In the genomic region with DNA sequence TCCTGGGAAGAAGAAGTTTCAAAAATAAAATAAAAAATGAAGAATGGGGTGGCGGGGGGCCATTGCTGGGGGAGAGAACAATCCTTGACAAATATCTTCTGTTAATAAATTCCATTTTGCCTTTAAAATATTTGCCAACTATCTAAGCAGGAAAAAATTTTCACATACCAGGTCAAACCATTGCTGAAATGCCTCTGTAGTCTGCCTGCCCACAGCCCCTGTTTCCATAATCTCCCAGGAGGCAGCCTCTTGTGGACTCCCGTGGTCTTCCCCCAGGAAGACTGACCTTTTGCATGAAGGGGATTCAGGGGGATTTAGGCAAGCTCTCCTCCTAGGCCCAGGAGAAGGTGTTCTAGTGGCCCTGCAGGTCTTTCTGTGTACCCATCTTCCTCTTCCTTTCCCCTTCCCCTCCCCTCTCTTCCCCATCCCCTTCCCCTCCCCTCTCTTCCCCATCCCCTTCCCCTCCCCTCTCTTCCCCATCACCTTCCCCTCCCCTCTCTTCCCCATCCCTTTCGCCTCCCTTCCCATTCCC, we compare ENCODE assay signal across 20 cellular contexts.
"Had no signal": no experiment of that assay in that cellular context is flagged by ENCODE, and none has a peak within 500 bp of the region (broad histone marks: within the 10 kb centered on the region; RNA-seq: fewer than 3 reads in every experiment).

No MANE protein-coding gene starts in this region.

- H3K27me3 ChIP-seq: body of pancreas, colonic mucosa, heart right ventricle, pancreas, spleen had no signal

- H3K36me3 ChIP-seq: colonic mucosa, heart right ventricle, pancreas, spleen had no signal

- H3K4me1 ChIP-seq: colonic mucosa had no signal

- H3K36me3 Mint-ChIP-seq: activated naive CD4-positive, alpha-beta T cell treated with anti-CD3 and anti-CD28 coated beads, Interleukin-2, amount 10 ng/mL, durations not matched to agents 7 days and 5 days; memory B cell; natural killer cell; stimulated activated memory B cell treated with anti-CD40 and anti-IgM and Interleukin-4, amounts not matched to agents 10 μg/mL and 1 μg/mL and 100 μg/mL, for 72 hours had no signal

- FAIRE-seq: frontal cortex, pancreas had no signal

- H3K9me3 Mint-ChIP-seq: activated CD4-positive, alpha-beta T cell treated with anti-CD3 and anti-CD28 coated beads, Interleukin-2, amount 10 ng/mL, durations not matched to agents 24 days and 14 days; activated naive CD4-positive, alpha-beta T cell treated with anti-CD3 and anti-CD28 coated beads, Interleukin-2, amount 10 ng/mL, durations not matched to agents 7 days and 5 days; activated naive CD8-positive, alpha-beta T cell treated with anti-CD3 and anti-CD28 coated beads, Interleukin-2, amount 50 U/mL, for 24 hours; activated T-cell treated with anti-CD3 and anti-CD28 coated beads, Interleukin-2, amount 50 U/mL, for 24 hours; activated T-helper 2 cell treated with anti-CD3 and anti-CD28 coated beads, Interferon-gamma antibody, Interleukin-2, Interleukin-4, amounts not matched to agents 10 μg/mL and 5 μg/mL and 100 μg/mL, durations not matched to agents 14 hours and 24 hours and 36 hours; memory B cell; natural killer cell had no signal

- H3K27ac ChIP-seq: body of pancreas, colonic mucosa, pancreas had no signal

- H3K9me3 ChIP-seq: body of pancreas, colonic mucosa, heart right ventricle, pancreas, spleen had no signal

- H3K4me3 Mint-ChIP-seq: activated CD4-positive, alpha-beta T cell treated with anti-CD3 and anti-CD28 coated beads, Interleukin-2, amount 10 ng/mL, durations not matched to agents 24 days and 14 days; activated CD8-positive, alpha-beta T cell treated with anti-CD3 and anti-CD28 coated beads, Interleukin-2, amount 10 ng/mL, durations not matched to agents 7 days and 5 days; activated naive CD4-positive, alpha-beta T cell treated with anti-CD3 and anti-CD28 coated beads, Interleukin-2, amount 10 ng/mL, durations not matched to agents 7 days and 5 days; activated naive CD8-positive, alpha-beta T cell treated with anti-CD3 and anti-CD28 coated beads, Interleukin-2, amount 50 U/mL, for 24 hours; activated T-cell treated with anti-CD3 and anti-CD28 coated beads, Interleukin-2, amount 50 U/mL, for 24 hours; memory B cell; natural killer cell; stimulated activated memory B cell treated with anti-CD40 and anti-IgM and Interleukin-4, amounts not matched to agents 10 μg/mL and 1 μg/mL and 100 μg/mL, for 72 hours had no signal

- H3K27ac Mint-ChIP-seq: activated CD4-positive, alpha-beta T cell treated with anti-CD3 and anti-CD28 coated beads, Interleukin-2, amount 10 ng/mL, durations not matched to agents 24 days and 14 days; activated CD8-positive, alpha-beta T cell treated with anti-CD3 and anti-CD28 coated beads, Interleukin-2, amount 10 ng/mL, durations not matched to agents 7 days and 5 days; activated naive CD4-positive, alpha-beta T cell treated with anti-CD3 and anti-CD28 coated beads, Interleukin-2, amount 10 ng/mL, durations not matched to agents 7 days and 5 days; activated naive CD8-positive, alpha-beta T cell treated with anti-CD3 and anti-CD28 coated beads, Interleukin-2, amount 50 U/mL, for 24 hours; activated T-cell treated with anti-CD3 and anti-CD28 coated beads, Interleukin-2, amount 50 U/mL, for 24 hours; activated T-helper 2 cell treated with anti-CD3 and anti-CD28 coated beads, Interferon-gamma antibody, Interleukin-2, Interleukin-4, amounts not matched to agents 10 μg/mL and 5 μg/mL and 100 μg/mL, durations not matched to agents 14 hours and 24 hours and 36 hours; memory B cell; stimulated activated memory B cell treated with anti-CD40 and anti-IgM and Interleukin-4, amounts not matched to agents 10 μg/mL and 1 μg/mL and 100 μg/mL, for 72 hours had no signal

- DNase-seq: activated CD4-positive, alpha-beta T cell treated with anti-CD3 and anti-CD28 coated beads, Interleukin-2, amount 10 ng/mL, durations not matched to agents 24 days and 14 days; activated CD8-positive, alpha-beta T cell treated with anti-CD3 and anti-CD28 coated beads, Interleukin-2, amount 10 ng/mL, durations not matched to agents 7 days and 5 days; activated naive CD4-positive, alpha-beta T cell treated with anti-CD3 and anti-CD28 coated beads, Interleukin-2, amount 10 ng/mL, durations not matched to agents 7 days and 5 days; activated naive CD8-positive, alpha-beta T cell treated with anti-CD3 and anti-CD28 coated beads, Interleukin-2, amount 50 U/mL, for 24 hours; activated T-cell treated with anti-CD3 and anti-CD28 coated beads, Interleukin-2, amount 50 U/mL, for 24 hours; body of pancreas; colonic mucosa; erythroblast; heart right ventricle; kidney glomerular epithelial cell; left ventricle myocardium superior; natural killer cell; pancreas; spleen; stimulated activated CD4-positive, alpha-beta T cell treated with anti-CD3 and anti-CD28 coated beads, Interleukin-4, amount 100 ng/mL, for 4 hours; T1000 had no signal

- ATAC-seq: activated CD8-positive, alpha-beta T cell treated with anti-CD3 and anti-CD28 coated beads, Interleukin-2, amount 10 ng/mL, durations not matched to agents 7 days and 5 days; activated naive CD8-positive, alpha-beta T cell treated with anti-CD3 and anti-CD28 coated beads, Interleukin-2, amount 50 U/mL, for 24 hours; body of pancreas; heart right ventricle; left ventricle myocardium superior; natural killer cell; pancreas; stimulated activated memory B cell treated with anti-CD40 and anti-IgM and Interleukin-4, amounts not matched to agents 10 μg/mL and 1 μg/mL and 100 μg/mL, for 72 hours had no signal

- H3K4me3 ChIP-seq: body of pancreas, colonic mucosa, heart right ventricle, pancreas, spleen had no signal

- H3K4me1 Mint-ChIP-seq: activated CD4-positive, alpha-beta T cell treated with anti-CD3 and anti-CD28 coated beads, Interleukin-2, amount 10 ng/mL, durations not matched to agents 24 days and 14 days; activated naive CD4-positive, alpha-beta T cell treated with anti-CD3 and anti-CD28 coated beads, Interleukin-2, amount 10 ng/mL, durations not matched to agents 7 days and 5 days; memory B cell; stimulated activated memory B cell treated with anti-CD40 and anti-IgM and Interleukin-4, amounts not matched to agents 10 μg/mL and 1 μg/mL and 100 μg/mL, for 72 hours had no signal
